In genomic region chr20:3768342-3769130, GRCh38 we compare ENCODE assay signal across 9 cellular contexts. TPM values are rescaled to one million over a fixed set of nuclear protein-coding genes. Genes with fewer than 3 reads are reported as not detected.
DNase-seq lines count a peak whose midpoint lies in the region; ATAC-seq and TF ChIP-seq lines count a peak whose summit lies in the region.
"Had no signal": no experiment of that assay in that cellular context is flagged by ENCODE, and none has a peak within 500 bp of the region (broad histone marks: within the 10 kb centered on the region; RNA-seq: fewer than 3 reads in every experiment).

No MANE protein-coding gene starts in this region.

- H3K27me3 ChIP-seq in HUES64 (ENCODE audit: insufficient read depth, low read length) (no peaks in the 10 kb centered on the region), PC-9 (ENCODE audit: insufficient read depth, low read depth) (no peaks in the 10 kb centered on the region), esophagus squamous epithelium (no peaks in the 10 kb centered on the region)

- 0 out of 2 replicates have a peak, but pooled peaks cover 4% of the 10 kb centered on the region for H3K36me3 ChIP-seq in HUES64 (ENCODE audit: insufficient read depth, low read length)
- H3K36me3 ChIP-seq in PC-9 (ENCODE audit: low read depth) = no peaks in the 10 kb centered on the region
- no peaks in the 10 kb centered on the region for H3K36me3 ChIP-seq in esophagus squamous epithelium

- under 1% methylated on average over 51 of the region's 51 CpGs for WGBS in HUES64
- WGBS in esophagus squamous epithelium, 2 donors = 3 to 4% methylated on average over 8 to 11 of the region's 51 CpGs

- peaks cover 22% of the 10 kb centered on the region for H3F3A ChIP-seq in PC-9 (ENCODE audit: insufficient read depth, low read depth)

- DNase-seq in CMK (ENCODE audit: low read depth) (peak; percentile 75), GM20000 (ENCODE audit: low spot score) (peak; percentile 83), PC-9 (peak; percentile 71 to 73), esophagus squamous epithelium (lab: John Stamatoyannopoulos, UW) (no peak)
- peak; percentile 82 to 85 for DNase-seq in activated T-cell treated with anti-CD3 and anti-CD28 coated beads, Interleukin-2, amount 50 U/mL, for 48 hours
- DNase-seq in naive thymus-derived CD8-positive, alpha-beta T cell = peak; percentile 78 to 95 (median 90)
- peak; percentile 74 for DNase-seq in stimulated activated naive B cell treated with anti-CD40 and anti-IgM and Interleukin-4, amounts not matched to agents 10 μg/mL and 1 μg/mL and 100 μg/mL, for 72 hours

- no peaks in the 10 kb centered on the region; the same call in 1 of the 2 replicates for H4K20me1 ChIP-seq in PC-9 (ENCODE audit: insufficient read depth)

- BruUV-seq in PC-9 (replicated peaks; lab: Mats Ljungman, UMichigan) = TSS peak; percentile 89

- peaks cover 13 to 45% (median 35%) of the 10 kb centered on the region in 4 donors for H3K4me1 Mint-ChIP-seq in naive thymus-derived CD8-positive, alpha-beta T cell
- H3K4me1 Mint-ChIP-seq in stimulated activated naive B cell treated with anti-CD40 and anti-IgM and Interleukin-4, amounts not matched to agents 10 μg/mL and 1 μg/mL and 100 μg/mL, for 72 hours = peaks cover 38 to 49% of the 10 kb centered on the region in 2 donors

- no peaks in the 10 kb centered on the region for H3K9me3 ChIP-seq in HUES64 (ENCODE audit: insufficient read depth, low read depth, low read length)
- no peaks in the 10 kb centered on the region for H3K9me3 ChIP-seq in PC-9 (ENCODE audit: insufficient read depth, low read depth)
- H3K9me3 ChIP-seq in esophagus squamous epithelium = no peaks in the 10 kb centered on the region

- H3K4me1 ChIP-seq in HUES64 (ENCODE audit: insufficient read depth, low read length) = peaks cover 9% of the 10 kb centered on the region
- peaks cover 25% of the 10 kb centered on the region for H3K4me1 ChIP-seq in PC-9 (replicated peaks; ENCODE audit: insufficient read depth)
- H3K4me1 ChIP-seq in esophagus squamous epithelium = peaks cover 21 to 63% (median 50%) of the 10 kb centered on the region in 3 donors

- peaks cover 16% of the 10 kb centered on the region for H3K79me2 ChIP-seq in PC-9 (ENCODE audit: low read depth)

- H3K4me2 ChIP-seq in PC-9 = peak overlapping the region; percentile 81

- TF ChIP-seq CTCF in GM20000 (IDR thresholded peaks at IDR 0.05; ENCODE audit: extremely low read depth, missing control alignments) (peak; percentile 71), PC-9 (conservative IDR thresholded peaks at IDR 0.05) (peak; percentile 61), esophagus squamous epithelium (IDR thresholded peaks at IDR 0.05) (peak; percentile 25 to 57 (median 55))

- peak overlapping the region; percentile 90 for H2AFZ ChIP-seq in PC-9

- peak; percentile 64 to 76 for ATAC-seq in naive thymus-derived CD8-positive, alpha-beta T cell
- ATAC-seq in stimulated activated naive B cell treated with anti-CD40 and anti-IgM and Interleukin-4, amounts not matched to agents 10 μg/mL and 1 μg/mL and 100 μg/mL, for 72 hours (replicated peaks) = peak; percentile 63 to 64

- POLR2A ChIA-PET in PC-9 (lab: Charles Lee; ENCODE audit: unreplicated experiment) = interaction anchor here (0.5 to 1.2 kb wide), 2 partner anchors 10 to 13 kb away, joined by 3 read pairs; partner anchors contain the start of gene SPEF1
- POLR2A ChIA-PET in naive thymus-derived CD8-positive, alpha-beta T cell (lab: Charles Lee) = interaction anchor here (0.7 to 2.7 kb wide), 17 partner anchors 10 to 1358 kb away, joined by 3 to 52 read pairs (median 5); partner anchors contain the start of genes AP5S1, CDS2, CENPB and PANK2

- H3K9me3 Mint-ChIP-seq in naive thymus-derived CD8-positive, alpha-beta T cell = no peaks in the 10 kb centered on the region
- H3K9me3 Mint-ChIP-seq in stimulated activated naive B cell treated with anti-CD40 and anti-IgM and Interleukin-4, amounts not matched to agents 10 μg/mL and 1 μg/mL and 100 μg/mL, for 72 hours = no peaks in the 10 kb centered on the region

- H3K4me3 ChIP-seq in HUES64 (ENCODE audit: low read length) = peak overlapping the region; percentile 89
- H3K4me3 ChIP-seq in PC-9 = peak overlapping the region; percentile 95
- H3K4me3 ChIP-seq in esophagus squamous epithelium = peak overlapping the region; percentile 52 to 75 (median 68)

- H3K27ac ChIP-seq in HUES64 (ENCODE audit: low read depth, low read length) (peak overlapping the region; percentile 84), PC-9 (peak overlapping the region; percentile 60), esophagus squamous epithelium (peak overlapping the region; percentile 88 to 96 (median 92))

- H3K27me3 Mint-ChIP-seq in naive thymus-derived CD8-positive, alpha-beta T cell = peaks cover 0 to 3% (median 0%) of the 10 kb centered on the region in 5 donors
- H3K27me3 Mint-ChIP-seq in stimulated activated naive B cell treated with anti-CD40 and anti-IgM and Interleukin-4, amounts not matched to agents 10 μg/mL and 1 μg/mL and 100 μg/mL, for 72 hours = no peaks in the 10 kb centered on the region

- intact Hi-C loops in PC-9 (cut with micrococcal nuclease; ENCODE audit: unreplicated experiment) = loop anchor here (1.0 kb wide), 1 partner anchor 13 kb away; the partner anchor contains the start of gene SPEF1
- intact Hi-C loops in esophagus squamous epithelium (cut with DNase I) = no loop called here

- H3K36me3 Mint-ChIP-seq in naive thymus-derived CD8-positive, alpha-beta T cell = no peaks in the 10 kb centered on the region
- peaks cover 0 to 3% of the 10 kb centered on the region in 2 donors for H3K36me3 Mint-ChIP-seq in stimulated activated naive B cell treated with anti-CD40 and anti-IgM and Interleukin-4, amounts not matched to agents 10 μg/mL and 1 μg/mL and 100 μg/mL, for 72 hours

- TF ChIP-seq POLR2A in esophagus squamous epithelium (IDR thresholded peaks at IDR 0.05) = no peak

- H3K4me3 Mint-ChIP-seq in naive thymus-derived CD8-positive, alpha-beta T cell = peak overlapping the region; percentile 85 to 93 (median 90)
- H3K4me3 Mint-ChIP-seq in stimulated activated naive B cell treated with anti-CD40 and anti-IgM and Interleukin-4, amounts not matched to agents 10 μg/mL and 1 μg/mL and 100 μg/mL, for 72 hours = peak overlapping the region; percentile 89 to 94

- peak overlapping the region; percentile 83 for H3K9ac ChIP-seq in HUES64 (ENCODE audit: low read depth, low read length)

- H3K27ac Mint-ChIP-seq in naive thymus-derived CD8-positive, alpha-beta T cell = peak overlapping the region; percentile 93 to 99 (median 98)
- peak overlapping the region; percentile 98 for H3K27ac Mint-ChIP-seq in stimulated activated naive B cell treated with anti-CD40 and anti-IgM and Interleukin-4, amounts not matched to agents 10 μg/mL and 1 μg/mL and 100 μg/mL, for 72 hours

- CTCF ChIA-PET in PC-9 (lab: Charles Lee) = interaction anchor here (0.5 to 2.1 kb wide), 4 partner anchors 13 to 167 kb away, joined by 3 to 7 read pairs (median 4); partner anchors contain the start of genes CENPB and SPEF1

- H3K9me2 ChIP-seq in PC-9 (ENCODE audit: insufficient read depth) = no peaks in the 10 kb centered on the region

RNA-seq across cellular contexts. Expression of gene ADISSP, which starts 1.0 kb away (rescaled TPM):
- polyA plus RNA-seq in HUES64 (2013, experiment 1 of 2) = 78.0 TPM
- 81.8 TPM for polyA plus RNA-seq in HUES64 (2013, experiment 2 of 2)
- total RNA-seq in PC-9 (2021) = 86.9 and 95.0 TPM in 2 replicates
- 10 to 100 TPM; 13.5 to 24.7 (median 19.8) TPM for total RNA-seq in esophagus squamous epithelium
- 10 to 100 TPM; 19.5 to 19.6 TPM for total RNA-seq in naive thymus-derived CD8-positive, alpha-beta T cell
- polyA plus RNA-seq in naive thymus-derived CD8-positive, alpha-beta T cell = 10 to 100 TPM; 17.6 to 32.4 (median 22.2) TPM

RNA-seq across cellular contexts. Expression of gene SPEF1, which starts 12.7 kb away (rescaled TPM):
- polyA plus RNA-seq in HUES64 (2013, experiment 1 of 2) = 0.45 TPM
- polyA plus RNA-seq in HUES64 (2013, experiment 2 of 2) = 0.38 TPM
- total RNA-seq in PC-9 (2021) (2.6 and 2.7 TPM in 2 replicates), esophagus squamous epithelium (under 1 TPM in 1 of 4 donors, not detected in 3; 0.19 TPM)
- total RNA-seq in naive thymus-derived CD8-positive, alpha-beta T cell = under 1 TPM in 1 of 2 experiments, not detected in 1; 0.33 TPM
- polyA plus RNA-seq in naive thymus-derived CD8-positive, alpha-beta T cell = not detected
- total RNA-seq: glomerular endothelial cell had no signal

RNA-seq across cellular contexts. Expression of gene CENPB, which starts 18.0 kb away (rescaled TPM):
- 43.4 TPM for polyA plus RNA-seq in HUES64 (2013, experiment 1 of 2)
- polyA plus RNA-seq in HUES64 (2013, experiment 2 of 2) = 42.6 TPM
- total RNA-seq in PC-9 (2021) (70.8 and 82.9 TPM in 2 replicates), esophagus squamous epithelium (10 to 100 TPM; 38.8 to 81.4 (median 67.1) TPM)
- 10 to 100 TPM; 45.8 to 48.6 TPM for total RNA-seq in naive thymus-derived CD8-positive, alpha-beta T cell
- polyA plus RNA-seq in naive thymus-derived CD8-positive, alpha-beta T cell = 1 to 10 TPM; 1.0 to 1.7 (median 1.4) TPM

RNA-seq across cellular contexts. Expression of gene CDC25B, which starts 27.6 kb away (rescaled TPM):
- polyA plus RNA-seq in HUES64 (2013, experiment 1 of 2) = 18.9 TPM
- 22.4 TPM for polyA plus RNA-seq in HUES64 (2013, experiment 2 of 2)
- total RNA-seq in PC-9 (2021) (83.5 and 91.0 TPM in 2 replicates), esophagus squamous epithelium (10 to 100 TPM; 15.6 to 26.2 (median 18.1) TPM)
- 100 to 1,000 TPM; 320 to 336 TPM for total RNA-seq in naive thymus-derived CD8-positive, alpha-beta T cell
- 10 to 100 TPM; 38.1 to 49.7 (median 42.0) TPM for polyA plus RNA-seq in naive thymus-derived CD8-positive, alpha-beta T cell

RNA-seq across cellular contexts. Expression of gene HSPA12B, which starts 36.1 kb away (rescaled TPM):
- 1.4 TPM for polyA plus RNA-seq in HUES64 (2013, experiment 1 of 2)
- polyA plus RNA-seq in HUES64 (2013, experiment 2 of 2) = 2.9 TPM
- total RNA-seq in PC-9 (2021) (not detected in 2 replicates), esophagus squamous epithelium (1 to 10 TPM in 2 of 4 donors, under 1 TPM in 2; 0.64 to 4.6 (median 1.8) TPM)
- not detected for total RNA-seq in naive thymus-derived CD8-positive, alpha-beta T cell
- under 1 TPM in 2 of 3 donors, not detected in 1; 0.05 to 0.07 TPM for polyA plus RNA-seq in naive thymus-derived CD8-positive, alpha-beta T cell
